8 cellular contexts compared by ENCODE assay signal in genomic region chr16:17467923-17468540, GRCh38. TPM values are rescaled to one million over a fixed set of nuclear protein-coding genes. Genes with fewer than 3 reads are reported as not detected.
DNase-seq lines count a peak whose midpoint lies in the region; ATAC-seq, FAIRE-seq and TF ChIP-seq lines count a peak whose summit lies in the region.

No MANE protein-coding gene starts in this region.

- CTCF ChIA-PET in activated CD4-positive, alpha-beta T cell treated with anti-CD3 and anti-CD28 coated beads for 36 hours (lab: Charles Lee) = interaction anchor here (0.6 to 1.8 kb wide), 10 partner anchors 10 to 233 kb away, joined by 3 to 7 read pairs (median 3); no protein-coding TSS in a partner anchor

- H3K36me3 Mint-ChIP-seq in activated CD4-positive, alpha-beta T cell treated with anti-CD3 and anti-CD28 coated beads for 36 hours (ENCODE audit: low read depth) = peaks cover 2% of the 10 kb centered on the region

- no peaks in the 10 kb centered on the region for H3K9me3 ChIP-seq in thyroid gland

- no peak for TF ChIP-seq POLR2A in thyroid gland (IDR thresholded peaks at IDR 0.05)

- ATAC-seq in activated CD4-positive, alpha-beta T cell treated with anti-CD3 and anti-CD28 coated beads for 36 hours = peak; percentile 17
- no peak for ATAC-seq in HG03095 (IDR thresholded peaks at IDR 0.05; ENCODE audit: unreplicated experiment)

- H3K27ac Mint-ChIP-seq in activated CD4-positive, alpha-beta T cell treated with anti-CD3 and anti-CD28 coated beads for 36 hours = peak overlapping the region; percentile 39

- 27 to 33% methylated on average over 6 of the region's 6 CpGs for WGBS in thyroid gland, 2 donors

- intact Hi-C loops in activated CD4-positive, alpha-beta T cell treated with anti-CD3 and anti-CD28 coated beads for 36 hours (cut with DNase I, micrococcal nuclease) = loop anchor here (1.0 to 10.0 kb wide), 5 partner anchors 51 to 607 kb away; no protein-coding TSS in a partner anchor
- intact Hi-C loops in thyroid gland (cut with DNase I) = loop anchor here (2.0 to 5.0 kb wide), 2 partner anchors 189 to 276 kb away; no protein-coding TSS in a partner anchor

- peak in 5 of 6 experiments; percentile 29 to 78 (median 63) for TF ChIP-seq CTCF in thyroid gland (IDR thresholded peaks at IDR 0.05)

- no peak overlapping the region for H3K4me3 ChIP-seq in thyroid gland (replicated peaks in 1 of 3)

- no peaks in the 10 kb centered on the region for H3K9me3 Mint-ChIP-seq in activated CD4-positive, alpha-beta T cell treated with anti-CD3 and anti-CD28 coated beads for 36 hours (ENCODE audit: low read depth)

- DNase-seq in ELF-1 (ENCODE audit: low read depth, low spot score) (peak; percentile 78), NCI-H1436 (lab: John Stamatoyannopoulos, UW) (peak; percentile 47), midbrain (lab: John Stamatoyannopoulos, UW) (peak; percentile 82), thyroid gland (peak; percentile 69 to 75), GM19238 (ENCODE audit: insufficient read length, low spot score) (no peak)
- DNase-seq in activated CD4-positive, alpha-beta T cell treated with anti-CD3 and anti-CD28 coated beads for 36 hours = peak; percentile 72

- POLR2A ChIA-PET in activated CD4-positive, alpha-beta T cell treated with anti-CD3 and anti-CD28 coated beads for 36 hours (lab: Charles Lee) = no interaction called here

- H3K4me1 ChIP-seq in thyroid gland = peaks cover 12 to 23% of the 10 kb centered on the region in 2 donors

- no peaks in the 10 kb centered on the region for H3K27me3 ChIP-seq in thyroid gland

- H3K27ac ChIP-seq in thyroid gland = no peak overlapping the region

- FAIRE-seq in endometrium (lab: Jason Lieb, UNC) = peak; percentile 39

- no peaks in the 10 kb centered on the region for H3K27me3 Mint-ChIP-seq in activated CD4-positive, alpha-beta T cell treated with anti-CD3 and anti-CD28 coated beads for 36 hours

- H3K4me1 Mint-ChIP-seq in activated CD4-positive, alpha-beta T cell treated with anti-CD3 and anti-CD28 coated beads for 36 hours = peaks cover 47% of the 10 kb centered on the region

- no peaks in the 10 kb centered on the region for H3K36me3 ChIP-seq in thyroid gland

- peak overlapping the region; percentile 28 for H3K4me3 Mint-ChIP-seq in activated CD4-positive, alpha-beta T cell treated with anti-CD3 and anti-CD28 coated beads for 36 hours

RNA-seq across cellular contexts. Expression of gene XYLT1, which starts 2.7 kb away (rescaled TPM):
- total RNA-seq in activated CD4-positive, alpha-beta T cell treated with anti-CD3 and anti-CD28 coated beads for 36 hours = 1 to 10 TPM; 5.1 to 6.2 TPM
- 10 to 100 TPM in 3 of 4 donors, 1 to 10 TPM in 1; 5.6 to 14.9 (median 10.8) TPM for total RNA-seq in thyroid gland
